ENCODE assay signal across 13 cellular contexts in genomic region chr17:43894494-43894893, GRCh38. TPM values are rescaled to one million over a fixed set of nuclear protein-coding genes. Genes with fewer than 3 reads are reported as not detected.
"Had no signal": no experiment of that assay in that cellular context is flagged by ENCODE, and none has a peak within 500 bp of the region (broad histone marks: within the 10 kb centered on the region; RNA-seq: fewer than 3 reads in every experiment).

No MANE protein-coding gene starts in this region.

RNA-seq across cellular contexts. Expression of gene MPP2, which starts 12.8 kb away (rescaled TPM):
- total RNA-seq: activated B cell treated with CpG ODN at 0.5 μM for 24 hours had no signal

RNA-seq across cellular contexts. Expression of gene CD300LG, which starts 47.5 kb away (rescaled TPM):
- total RNA-seq: activated B cell treated with CpG ODN at 0.5 μM for 24 hours; activated CD4-positive, alpha-beta memory T cell treated with anti-CD3 and anti-CD28 coated beads for 36 hours; activated CD4-positive, alpha-beta memory T cell treated with anti-CD3 and anti-CD28 coated beads, Interleukin-2, amount 10 ng/mL, durations not matched to agents 7 days and 5 days; activated CD4-positive, alpha-beta T cell treated with anti-CD3 and anti-CD28 coated beads for 36 hours; activated CD4-positive, alpha-beta T cell treated with anti-CD3 and anti-CD28 coated beads, Interleukin-2, amount 10 ng/mL, durations not matched to agents 24 days and 14 days; activated CD4-positive, alpha-beta T cell treated with anti-CD3 and anti-CD28 coated beads, Interleukin-2, amount 10 ng/mL, durations not matched to agents 7 days and 5 days; activated CD8-positive, alpha-beta memory T cell treated with anti-CD3 and anti-CD28 coated beads for 36 hours; activated CD8-positive, alpha-beta memory T cell treated with anti-CD3 and anti-CD28 coated beads, Interleukin-2, amount 10 ng/mL, durations not matched to agents 7 days and 5 days; activated CD8-positive, alpha-beta T cell treated with anti-CD3 and anti-CD28 coated beads for 36 hours; activated CD8-positive, alpha-beta T cell treated with anti-CD3 and anti-CD28 coated beads, Interleukin-2, amount 10 ng/mL, durations not matched to agents 7 days and 5 days; T-helper 1 cell treated with Interleukin-12 subunit alpha and Interleukin-12 subunit beta and Interleukin-4 antibody, amounts not matched to agents 30 ng/mL and 1 ng/mL, for 36 hours; T-helper 17 cell; T-helper 2 cell treated with Interferon-gamma antibody and Interleukin-4, amounts not matched to agents 100 ng/mL and 5 ng/mL, for 36 hours had no signal

RNA-seq across cellular contexts. Expression of gene PPY, which starts 47.8 kb away (rescaled TPM):
- total RNA-seq: activated B cell treated with CpG ODN at 0.5 μM for 24 hours; activated CD4-positive, alpha-beta memory T cell treated with anti-CD3 and anti-CD28 coated beads, Interleukin-2, amount 10 ng/mL, durations not matched to agents 7 days and 5 days; activated CD4-positive, alpha-beta T cell treated with anti-CD3 and anti-CD28 coated beads for 36 hours; activated CD4-positive, alpha-beta T cell treated with anti-CD3 and anti-CD28 coated beads, Interleukin-2, amount 10 ng/mL, durations not matched to agents 24 days and 14 days; activated CD4-positive, alpha-beta T cell treated with anti-CD3 and anti-CD28 coated beads, Interleukin-2, amount 10 ng/mL, durations not matched to agents 7 days and 5 days; activated CD8-positive, alpha-beta memory T cell treated with anti-CD3 and anti-CD28 coated beads for 36 hours; activated CD8-positive, alpha-beta memory T cell treated with anti-CD3 and anti-CD28 coated beads, Interleukin-2, amount 10 ng/mL, durations not matched to agents 7 days and 5 days; activated CD8-positive, alpha-beta T cell treated with anti-CD3 and anti-CD28 coated beads for 36 hours; activated CD8-positive, alpha-beta T cell treated with anti-CD3 and anti-CD28 coated beads, Interleukin-2, amount 10 ng/mL, durations not matched to agents 7 days and 5 days; T-helper 1 cell treated with Interleukin-12 subunit alpha and Interleukin-12 subunit beta and Interleukin-4 antibody, amounts not matched to agents 30 ng/mL and 1 ng/mL, for 36 hours; T-helper 17 cell; T-helper 2 cell treated with Interferon-gamma antibody and Interleukin-4, amounts not matched to agents 100 ng/mL and 5 ng/mL, for 36 hours had no signal

RNA-seq across cellular contexts. Expression of gene PYY, which starts 59.2 kb away (rescaled TPM):
- total RNA-seq: activated B cell treated with CpG ODN at 0.5 μM for 24 hours; activated CD4-positive, alpha-beta memory T cell treated with anti-CD3 and anti-CD28 coated beads for 36 hours; activated CD4-positive, alpha-beta memory T cell treated with anti-CD3 and anti-CD28 coated beads, Interleukin-2, amount 10 ng/mL, durations not matched to agents 7 days and 5 days; activated CD4-positive, alpha-beta T cell treated with anti-CD3 and anti-CD28 coated beads for 36 hours; activated CD4-positive, alpha-beta T cell treated with anti-CD3 and anti-CD28 coated beads, Interleukin-2, amount 10 ng/mL, durations not matched to agents 24 days and 14 days; activated CD4-positive, alpha-beta T cell treated with anti-CD3 and anti-CD28 coated beads, Interleukin-2, amount 10 ng/mL, durations not matched to agents 7 days and 5 days; activated CD8-positive, alpha-beta memory T cell treated with anti-CD3 and anti-CD28 coated beads for 36 hours; activated CD8-positive, alpha-beta memory T cell treated with anti-CD3 and anti-CD28 coated beads, Interleukin-2, amount 10 ng/mL, durations not matched to agents 7 days and 5 days; activated CD8-positive, alpha-beta T cell treated with anti-CD3 and anti-CD28 coated beads, Interleukin-2, amount 10 ng/mL, durations not matched to agents 7 days and 5 days; T-helper 1 cell treated with Interleukin-12 subunit alpha and Interleukin-12 subunit beta and Interleukin-4 antibody, amounts not matched to agents 30 ng/mL and 1 ng/mL, for 36 hours; T-helper 17 cell; T-helper 2 cell treated with Interferon-gamma antibody and Interleukin-4, amounts not matched to agents 100 ng/mL and 5 ng/mL, for 36 hours had no signal
